16 cellular contexts compared by ENCODE assay signal in genomic region chr1:29410476-29410875, GRCh38.
DNase-seq lines count a peak whose midpoint lies in the region; ATAC-seq, FAIRE-seq and TF ChIP-seq lines count a peak whose summit lies in the region.
"Had no signal": no experiment of that assay in that cellular context is flagged by ENCODE, and none has a peak within 500 bp of the region (broad histone marks: within the 10 kb centered on the region; RNA-seq: fewer than 3 reads in every experiment).

No MANE protein-coding gene starts in this region.

- no peaks in the 10 kb centered on the region for H3F3A ChIP-seq in PC-3 (ENCODE audit: low read length, unreplicated experiment)

- POLR2A ChIA-PET in PC-3 (lab: Charles Lee; ENCODE audit: unreplicated experiment), result no interaction called here

- BruUV-seq in PC-3 (replicated peaks; lab: Mats Ljungman, UMichigan), result no TSS peak

- H3K9me3 ChIP-seq in PC-3 (ENCODE audit: low read length), result no peaks in the 10 kb centered on the region
- H3K9me3 ChIP-seq: left lung, SJSA1, tibial nerve had no signal

- H3K27ac ChIP-seq in PC-3 (ENCODE audit: low read length), result no peak overlapping the region
- H3K27ac ChIP-seq: left lung, SJSA1, tibial nerve had no signal

- H2AFZ ChIP-seq in PC-3 (ENCODE audit: low read length), result no peak overlapping the region

- peaks cover 4% of the 10 kb centered on the region; the same call in 1 of the 2 replicates for H3K4me1 ChIP-seq in PC-3 (ENCODE audit: insufficient read depth, low read length)
- H3K4me1 ChIP-seq: left lung, SJSA1, tibial nerve had no signal

- no peak for FAIRE-seq in GM12892 (lab: Jason Lieb, UNC)
- FAIRE-seq: HTR-8/SVneo had no signal

- H4K20me1 ChIP-seq in PC-3 (ENCODE audit: low read length), result no peaks in the 10 kb centered on the region

- DNase-seq in NCI-H1105 treated with DMSO at 0.1 percent for 48 hours (lab: John Stamatoyannopoulos, UW), result peak; percentile 96
- peak; percentile 73 for DNase-seq in NCI-H2107 (lab: John Stamatoyannopoulos, UW)
- DNase-seq in PC-3, result no peak
- DNase-seq in mesenteric fat pad (ENCODE audit: low spot score), result peak; percentile 33
- no peak for DNase-seq in GM12892 (ENCODE audit: insufficient read length)
- DNase-seq: activated CD4-positive, alpha-beta T cell treated with anti-CD3 and anti-CD28 coated beads, Interleukin-2, amount 10 ng/mL, durations not matched to agents 7 days and 5 days; activated T-cell treated with anti-CD3 and anti-CD28 coated beads for 4 hours; effector CD4-positive, alpha-beta T cell; left lung; occipital lobe had no signal

- H3K9me2 ChIP-seq in PC-3 (replicated peaks; ENCODE audit: low read length), result no peaks in the 10 kb centered on the region

- no peak overlapping the region for H3K9ac ChIP-seq in PC-3 (ENCODE audit: low read length)

- H3K27me3 ChIP-seq in PC-3 (ENCODE audit: low read length), result 0 out of 2 replicates have a peak, but pooled peaks cover 12% of the 10 kb centered on the region
- H3K27me3 ChIP-seq: SJSA1 had no signal

- no peak for TF ChIP-seq CTCF in PC-3 (conservative IDR thresholded peaks at IDR 0.05; ENCODE audit: low read depth, low read length)

- no peak overlapping the region for H3K4me3 ChIP-seq in PC-3 (ENCODE audit: low read length)
- H3K4me3 ChIP-seq: left lung, SJSA1, tibial nerve had no signal

- peak overlapping the region; percentile 18; the same call in 1 of the 2 replicates for H3K4me2 ChIP-seq in PC-3 (ENCODE audit: low read length)

- no peaks in the 10 kb centered on the region for H3K79me2 ChIP-seq in PC-3 (ENCODE audit: low read length)

- H3K36me3 ChIP-seq in PC-3 (ENCODE audit: low read depth, low read length), result no peaks in the 10 kb centered on the region
- H3K36me3 ChIP-seq: left lung, SJSA1, tibial nerve had no signal

- CTCF ChIA-PET in PC-3 (lab: Charles Lee), result no interaction called here

- no peak for TF ChIP-seq POLR2A in GM12892 (IDR thresholded peaks at IDR 0.05; ENCODE audit: low read depth, low read length)

- no peak for ATAC-seq in PC-3
- no peak for ATAC-seq in GM19351 (IDR thresholded peaks at IDR 0.05; ENCODE audit: unreplicated experiment)
- ATAC-seq in SK-N-SH treated with all-trans-retinoic acid at 6 μM for 48 hours, result no peak
- ATAC-seq in HG03342 (IDR thresholded peaks at IDR 0.05; ENCODE audit: unreplicated experiment), result no peak
- ATAC-seq: left lung had no signal

- intact Hi-C loops in PC-3 (cut with micrococcal nuclease), result no loop called here

TF ChIP-seq in SK-N-SH treated with all-trans-retinoic acid at 6 μM for 48 hours, 23 proteins besides CTCF, POLR2A, EP300 and RAD21:
- TF ChIP-seq SNAI2 (CRISPR knock-in tag; IDR thresholded peaks at IDR 0.05) (no peak), ZNF8 (CRISPR knock-in tag; IDR thresholded peaks at IDR 0.05) (no peak), ZNF565 (CRISPR knock-in tag; conservative IDR thresholded peaks at IDR 0.05; ENCODE audit: low read depth) (no peak), OSR1 (CRISPR knock-in tag; IDR thresholded peaks at IDR 0.05) (no peak), BACH2 (CRISPR knock-in tag; IDR thresholded peaks at IDR 0.05; ENCODE audit: borderline replicate concordance) (no peak), ARNTL (CRISPR knock-in tag; IDR thresholded peaks at IDR 0.05; ENCODE audit: borderline replicate concordance, low read depth) (no peak), ZNF70 (CRISPR knock-in tag; IDR thresholded peaks at IDR 0.05) (no peak), ISL1 (CRISPR knock-in tag; IDR thresholded peaks at IDR 0.05) (no peak), TOX (CRISPR knock-in tag; IDR thresholded peaks at IDR 0.05; ENCODE audit: borderline replicate concordance) (no peak), ZC3H10 (CRISPR knock-in tag; IDR thresholded peaks at IDR 0.05) (no peak), CREB5 (CRISPR knock-in tag; IDR thresholded peaks at IDR 0.05; ENCODE audit: low read depth) (no peak), PATZ1 (CRISPR knock-in tag; IDR thresholded peaks at IDR 0.05; ENCODE audit: borderline replicate concordance) (no peak), GLIS3 (CRISPR knock-in tag; IDR thresholded peaks at IDR 0.05) (no peak), TSHZ2 (CRISPR knock-in tag; IDR thresholded peaks at IDR 0.05) (no peak), TCF4 (CRISPR knock-in tag; IDR thresholded peaks at IDR 0.05; ENCODE audit: borderline replicate concordance) (no peak), PPARA (CRISPR knock-in tag; IDR thresholded peaks at IDR 0.05; ENCODE audit: borderline replicate concordance) (no peak), ESRRG (CRISPR knock-in tag; IDR thresholded peaks at IDR 0.05) (no peak), ZFP30 (CRISPR knock-in tag; IDR thresholded peaks at IDR 0.05) (no peak)
- TF ChIP-seq, protein P1, sequence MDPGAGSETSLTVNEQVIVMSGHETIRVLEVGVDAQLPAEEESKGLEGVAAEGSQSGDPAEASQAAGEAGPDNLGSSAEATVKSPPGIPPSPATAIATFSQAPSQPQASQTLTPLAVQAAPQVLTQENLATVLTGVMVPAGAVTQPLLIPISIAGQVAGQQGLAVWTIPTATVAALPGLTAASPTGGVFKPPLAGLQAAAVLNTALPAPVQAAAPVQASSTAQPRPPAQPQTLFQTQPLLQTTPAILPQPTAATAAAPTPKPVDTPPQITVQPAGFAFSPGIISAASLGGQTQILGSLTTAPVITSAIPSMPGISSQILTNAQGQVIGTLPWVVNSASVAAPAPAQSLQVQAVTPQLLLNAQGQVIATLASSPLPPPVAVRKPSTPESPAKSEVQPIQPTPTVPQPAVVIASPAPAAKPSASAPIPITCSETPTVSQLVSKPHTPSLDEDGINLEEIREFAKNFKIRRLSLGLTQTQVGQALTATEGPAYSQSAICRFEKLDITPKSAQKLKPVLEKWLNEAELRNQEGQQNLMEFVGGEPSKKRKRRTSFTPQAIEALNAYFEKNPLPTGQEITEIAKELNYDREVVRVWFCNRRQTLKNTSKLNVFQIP (CRISPR knock-in tag; IDR thresholded peaks at IDR 0.05; ENCODE audit: borderline replicate concordance, low read depth), result no peak

Comparison
In these comparisons a context has a peak if more than half of its experiments do, and no peak if none do; other contexts are left out.
1. DNase-seq: peak in NCI-H1105 treated with DMSO at 0.1 percent for 48 hours (single experiment), NCI-H2107 (single experiment) and mesenteric fat pad (single experiment); none in PC-3 (single experiment) and GM12892 (single experiment).